ENCODE assay signal across 1 cellular context in genomic region chr4:519885-520595, GRCh38.
TF ChIP-seq lines count a peak whose summit lies in the region.

No MANE protein-coding gene starts in this region.

TF ChIP-seq in GM12878, 131 proteins besides CTCF, POLR2A, EP300 and RAD21:
- TF ChIP-seq TCF7 (IDR thresholded peaks at IDR 0.05; ENCODE audit: borderline replicate concordance) (no peak), NFXL1 (IDR thresholded peaks at IDR 0.05; ENCODE audit: borderline replicate concordance) (no peak), RUNX3 (IDR thresholded peaks at IDR 0.05; ENCODE audit: low read length) (no peak), IKZF1 (conservative IDR thresholded peaks at IDR 0.05) (no peak), MTA2 (IDR thresholded peaks at IDR 0.05; ENCODE audit: low read depth) (no peak), BCL11A (IDR thresholded peaks at IDR 0.05; ENCODE audit: low read depth, low read length) (no peak), HDGF (IDR thresholded peaks at IDR 0.05) (no peak), BRCA1 (IDR thresholded peaks at IDR 0.05; ENCODE audit: low read depth, low read length) (no peak), NR2C2 (IDR thresholded peaks at IDR 0.05; ENCODE audit: borderline replicate concordance, control insufficient read depth, insufficient read length, low read depth) (no peak), MLLT1 (IDR thresholded peaks at IDR 0.05) (no peak)
- TF ChIP-seq, protein P1, sequence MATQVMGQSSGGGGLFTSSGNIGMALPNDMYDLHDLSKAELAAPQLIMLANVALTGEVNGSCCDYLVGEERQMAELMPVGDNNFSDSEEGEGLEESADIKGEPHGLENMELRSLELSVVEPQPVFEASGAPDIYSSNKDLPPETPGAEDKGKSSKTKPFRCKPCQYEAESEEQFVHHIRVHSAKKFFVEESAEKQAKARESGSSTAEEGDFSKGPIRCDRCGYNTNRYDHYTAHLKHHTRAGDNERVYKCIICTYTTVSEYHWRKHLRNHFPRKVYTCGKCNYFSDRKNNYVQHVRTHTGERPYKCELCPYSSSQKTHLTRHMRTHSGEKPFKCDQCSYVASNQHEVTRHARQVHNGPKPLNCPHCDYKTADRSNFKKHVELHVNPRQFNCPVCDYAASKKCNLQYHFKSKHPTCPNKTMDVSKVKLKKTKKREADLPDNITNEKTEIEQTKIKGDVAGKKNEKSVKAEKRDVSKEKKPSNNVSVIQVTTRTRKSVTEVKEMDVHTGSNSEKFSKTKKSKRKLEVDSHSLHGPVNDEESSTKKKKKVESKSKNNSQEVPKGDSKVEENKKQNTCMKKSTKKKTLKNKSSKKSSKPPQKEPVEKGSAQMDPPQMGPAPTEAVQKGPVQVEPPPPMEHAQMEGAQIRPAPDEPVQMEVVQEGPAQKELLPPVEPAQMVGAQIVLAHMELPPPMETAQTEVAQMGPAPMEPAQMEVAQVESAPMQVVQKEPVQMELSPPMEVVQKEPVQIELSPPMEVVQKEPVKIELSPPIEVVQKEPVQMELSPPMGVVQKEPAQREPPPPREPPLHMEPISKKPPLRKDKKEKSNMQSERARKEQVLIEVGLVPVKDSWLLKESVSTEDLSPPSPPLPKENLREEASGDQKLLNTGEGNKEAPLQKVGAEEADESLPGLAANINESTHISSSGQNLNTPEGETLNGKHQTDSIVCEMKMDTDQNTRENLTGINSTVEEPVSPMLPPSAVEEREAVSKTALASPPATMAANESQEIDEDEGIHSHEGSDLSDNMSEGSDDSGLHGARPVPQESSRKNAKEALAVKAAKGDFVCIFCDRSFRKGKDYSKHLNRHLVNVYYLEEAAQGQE (IDR thresholded peaks at IDR 0.05; ENCODE audit: low read depth, low read length) = no peak
- TF ChIP-seq, protein P2, sequence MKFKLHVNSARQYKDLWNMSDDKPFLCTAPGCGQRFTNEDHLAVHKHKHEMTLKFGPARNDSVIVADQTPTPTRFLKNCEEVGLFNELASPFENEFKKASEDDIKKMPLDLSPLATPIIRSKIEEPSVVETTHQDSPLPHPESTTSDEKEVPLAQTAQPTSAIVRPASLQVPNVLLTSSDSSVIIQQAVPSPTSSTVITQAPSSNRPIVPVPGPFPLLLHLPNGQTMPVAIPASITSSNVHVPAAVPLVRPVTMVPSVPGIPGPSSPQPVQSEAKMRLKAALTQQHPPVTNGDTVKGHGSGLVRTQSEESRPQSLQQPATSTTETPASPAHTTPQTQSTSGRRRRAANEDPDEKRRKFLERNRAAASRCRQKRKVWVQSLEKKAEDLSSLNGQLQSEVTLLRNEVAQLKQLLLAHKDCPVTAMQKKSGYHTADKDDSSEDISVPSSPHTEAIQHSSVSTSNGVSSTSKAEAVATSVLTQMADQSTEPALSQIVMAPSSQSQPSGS (IDR thresholded peaks at IDR 0.05; ENCODE audit: low read length) = no peak
- TF ChIP-seq, protein P3, sequence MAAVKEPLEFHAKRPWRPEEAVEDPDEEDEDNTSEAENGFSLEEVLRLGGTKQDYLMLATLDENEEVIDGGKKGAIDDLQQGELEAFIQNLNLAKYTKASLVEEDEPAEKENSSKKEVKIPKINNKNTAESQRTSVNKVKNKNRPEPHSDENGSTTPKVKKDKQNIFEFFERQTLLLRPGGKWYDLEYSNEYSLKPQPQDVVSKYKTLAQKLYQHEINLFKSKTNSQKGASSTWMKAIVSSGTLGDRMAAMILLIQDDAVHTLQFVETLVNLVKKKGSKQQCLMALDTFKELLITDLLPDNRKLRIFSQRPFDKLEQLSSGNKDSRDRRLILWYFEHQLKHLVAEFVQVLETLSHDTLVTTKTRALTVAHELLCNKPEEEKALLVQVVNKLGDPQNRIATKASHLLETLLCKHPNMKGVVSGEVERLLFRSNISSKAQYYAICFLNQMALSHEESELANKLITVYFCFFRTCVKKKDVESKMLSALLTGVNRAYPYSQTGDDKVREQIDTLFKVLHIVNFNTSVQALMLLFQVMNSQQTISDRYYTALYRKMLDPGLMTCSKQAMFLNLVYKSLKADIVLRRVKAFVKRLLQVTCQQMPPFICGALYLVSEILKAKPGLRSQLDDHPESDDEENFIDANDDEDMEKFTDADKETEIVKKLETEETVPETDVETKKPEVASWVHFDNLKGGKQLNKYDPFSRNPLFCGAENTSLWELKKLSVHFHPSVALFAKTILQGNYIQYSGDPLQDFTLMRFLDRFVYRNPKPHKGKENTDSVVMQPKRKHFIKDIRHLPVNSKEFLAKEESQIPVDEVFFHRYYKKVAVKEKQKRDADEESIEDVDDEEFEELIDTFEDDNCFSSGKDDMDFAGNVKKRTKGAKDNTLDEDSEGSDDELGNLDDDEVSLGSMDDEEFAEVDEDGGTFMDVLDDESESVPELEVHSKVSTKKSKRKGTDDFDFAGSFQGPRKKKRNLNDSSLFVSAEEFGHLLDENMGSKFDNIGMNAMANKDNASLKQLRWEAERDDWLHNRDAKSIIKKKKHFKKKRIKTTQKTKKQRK (IDR thresholded peaks at IDR 0.05; ENCODE audit: low read depth, low read length) = no peak
